Comparison of ENCODE assay signal across 8 cellular contexts in the genomic region with DNA sequence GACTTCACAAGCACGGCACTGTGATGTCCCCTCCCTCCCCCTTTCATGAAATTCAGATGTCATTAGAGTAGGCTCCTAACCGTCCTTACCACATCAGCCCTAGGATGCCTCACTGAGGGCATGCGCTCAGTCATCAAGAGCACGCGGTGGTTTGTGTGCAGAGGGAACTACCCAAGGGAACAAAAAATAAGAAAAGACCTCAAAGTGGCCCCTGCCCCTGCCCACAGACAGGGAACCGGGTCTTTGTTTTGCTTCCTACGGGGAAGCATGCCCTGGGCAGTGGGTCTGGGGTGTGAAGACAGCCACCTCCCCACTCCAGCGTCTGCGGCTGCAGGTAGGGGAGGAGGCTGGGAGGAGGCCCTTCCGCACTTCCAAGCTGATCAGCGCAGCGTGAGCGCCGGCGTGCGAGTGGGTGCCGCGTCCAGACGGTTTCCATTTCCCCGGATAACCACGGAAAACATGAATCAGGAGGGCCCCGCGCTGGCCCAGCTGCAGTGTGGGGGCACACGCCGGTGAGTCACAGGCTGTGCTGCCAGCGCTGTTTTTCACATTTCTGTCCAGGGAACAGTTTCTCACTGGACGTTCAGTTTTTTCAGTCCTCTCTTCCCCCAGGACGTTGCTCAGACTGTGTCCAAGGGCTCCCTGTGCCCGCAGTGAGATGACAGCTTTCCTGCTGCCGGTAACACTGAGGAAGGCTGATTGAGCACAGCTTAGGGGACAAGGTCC.
A peak's percentile ranks its signal among the peaks of the same experiment; 100 is the strongest.
DNase-seq lines count a peak whose midpoint lies in the region; ATAC-seq, FAIRE-seq and TF ChIP-seq lines count a peak whose summit lies in the region.

No MANE protein-coding gene starts in this region.

- no peaks in the 10 kb centered on the region for H3K9me3 ChIP-seq in right atrium auricular region
- H3K9me3 ChIP-seq in CD4-positive, alpha-beta T cell (ENCODE audit: control insufficient read depth, low read length), result no peaks in the 10 kb centered on the region

- H3K27ac ChIP-seq in right atrium auricular region (peak overlapping the region; percentile 74 to 79), caudate nucleus (ENCODE audit: low read depth, low read length) (no peak overlapping the region)
- H3K27ac ChIP-seq in CD4-positive, alpha-beta T cell (ENCODE audit: low read depth, low read length), result no peak overlapping the region

- no peak overlapping the region for H3K4me3 Mint-ChIP-seq in activated CD8-positive, alpha-beta memory T cell treated with anti-CD3 and anti-CD28 coated beads, Interleukin-2, amount 10 ng/mL, durations not matched to agents 7 days and 5 days
- H3K4me3 Mint-ChIP-seq in CD4-positive, alpha-beta T cell, result no peak overlapping the region

- POLR2A ChIA-PET in CD4-positive, alpha-beta T cell (lab: Charles Lee), result no interaction called here

- H3K36me3 ChIP-seq in right atrium auricular region, result no peaks in the 10 kb centered on the region

- H3K4me3 ChIP-seq in GM12865 (ENCODE audit: low read depth, low read length) (no peak overlapping the region), right atrium auricular region (no peak overlapping the region)

- H3K27ac Mint-ChIP-seq in activated CD8-positive, alpha-beta memory T cell treated with anti-CD3 and anti-CD28 coated beads, Interleukin-2, amount 10 ng/mL, durations not matched to agents 7 days and 5 days, result no peak overlapping the region
- no peak overlapping the region for H3K27ac Mint-ChIP-seq in CD4-positive, alpha-beta T cell

- no peaks in the 10 kb centered on the region for H3K36me3 Mint-ChIP-seq in activated CD8-positive, alpha-beta memory T cell treated with anti-CD3 and anti-CD28 coated beads, Interleukin-2, amount 10 ng/mL, durations not matched to agents 7 days and 5 days
- H3K36me3 Mint-ChIP-seq in CD4-positive, alpha-beta T cell (ENCODE audit: low read depth), result no peaks in the 10 kb centered on the region

- no peaks in the 10 kb centered on the region for H3K27me3 ChIP-seq in right atrium auricular region
- no peaks in the 10 kb centered on the region for H3K27me3 ChIP-seq in CD4-positive, alpha-beta T cell (ENCODE audit: control insufficient read depth, insufficient read depth, low read length)

- peaks cover 34% of the 10 kb centered on the region for H3K4me1 Mint-ChIP-seq in activated CD8-positive, alpha-beta memory T cell treated with anti-CD3 and anti-CD28 coated beads, Interleukin-2, amount 10 ng/mL, durations not matched to agents 7 days and 5 days
- H3K4me1 Mint-ChIP-seq in CD4-positive, alpha-beta T cell (ENCODE audit: low read depth), result no peaks in the 10 kb centered on the region

- intact Hi-C loops in CD4-positive, alpha-beta T cell (cut with DNase I, micrococcal nuclease), result no loop called here

- H3K4me1 ChIP-seq in right atrium auricular region, result peaks cover 0 to 21% of the 10 kb centered on the region in 2 donors

- CTCF ChIA-PET in activated CD8-positive, alpha-beta memory T cell treated with anti-CD3 and anti-CD28 coated beads, Interleukin-2, amount 10 ng/mL, durations not matched to agents 7 days and 5 days (lab: Charles Lee), result interaction anchor here (0.7 to 1.8 kb wide), 3 partner anchors 10 to 416 kb away, joined by 3 to 6 read pairs (median 4); no protein-coding TSS in a partner anchor
- CTCF ChIA-PET in CD4-positive, alpha-beta T cell (lab: Charles Lee), result no interaction called here

- H3K27me3 Mint-ChIP-seq in activated CD8-positive, alpha-beta memory T cell treated with anti-CD3 and anti-CD28 coated beads, Interleukin-2, amount 10 ng/mL, durations not matched to agents 7 days and 5 days, result no peaks in the 10 kb centered on the region
- no peaks in the 10 kb centered on the region for H3K27me3 Mint-ChIP-seq in CD4-positive, alpha-beta T cell

- peak; percentile 61 for ATAC-seq in activated CD8-positive, alpha-beta memory T cell treated with anti-CD3 and anti-CD28 coated beads, Interleukin-2, amount 10 ng/mL, durations not matched to agents 7 days and 5 days
- no peak for ATAC-seq in CD4-positive, alpha-beta T cell (ENCODE audit: poor library complexity)
- ATAC-seq in GM21423 (IDR thresholded peaks at IDR 0.05; ENCODE audit: unreplicated experiment), result no peak

- TF ChIP-seq CTCF in GM12865 (IDR thresholded peaks at IDR 0.05; ENCODE audit: insufficient read depth, low read depth, low read length, missing control alignments) (no peak), right atrium auricular region (IDR thresholded peaks at IDR 0.05) (no peak), D721Med (IDR thresholded peaks at IDR 0.05; ENCODE audit: insufficient read depth, missing control alignments) (no peak)
- no peak for TF ChIP-seq CTCF in CD4-positive, alpha-beta T cell (IDR thresholded peaks at IDR 0.05)

- peak; percentile 15 for DNase-seq in GM12865 (ENCODE audit: low read depth)
- peak; percentile 63 for DNase-seq in activated CD8-positive, alpha-beta memory T cell treated with anti-CD3 and anti-CD28 coated beads, Interleukin-2, amount 10 ng/mL, durations not matched to agents 7 days and 5 days
- DNase-seq in right atrium auricular region (ENCODE audit: low spot score), result peak; percentile 81
- DNase-seq in stimulated activated CD4-positive, alpha-beta T cell treated with anti-CD3 and anti-CD28 coated beads, TNF-alpha, amount 100 ng/mL, for 4 hours (ENCODE audit: low read depth in 3 of 3), result peak in 2 of 3 experiments; percentile 18 to 22
- DNase-seq in CD4-positive, alpha-beta T cell, result no peak
- DNase-seq in D721Med (ENCODE audit: insufficient read length, low spot score), result no peak
- no peak for DNase-seq in caudate nucleus (lab: John Stamatoyannopoulos, UW)

- no peaks in the 10 kb centered on the region for H3K9me3 Mint-ChIP-seq in activated CD8-positive, alpha-beta memory T cell treated with anti-CD3 and anti-CD28 coated beads, Interleukin-2, amount 10 ng/mL, durations not matched to agents 7 days and 5 days (ENCODE audit: low read depth)
- no peaks in the 10 kb centered on the region for H3K9me3 Mint-ChIP-seq in CD4-positive, alpha-beta T cell

- no peak for FAIRE-seq in D721Med (lab: Jason Lieb, UNC)

Comparison
In these comparisons a context has a peak if more than half of its experiments do, and no peak if none do; other contexts are left out.
1. DNase-seq: peak in GM12865 (single experiment), activated CD8-positive, alpha-beta memory T cell treated with anti-CD3 and anti-CD28 coated beads, Interleukin-2, amount 10 ng/mL, durations not matched to agents 7 days and 5 days (single experiment), right atrium auricular region (single experiment) and stimulated activated CD4-positive, alpha-beta T cell treated with anti-CD3 and anti-CD28 coated beads, TNF-alpha, amount 100 ng/mL, for 4 hours (2 of 3); none in CD4-positive, alpha-beta T cell (0 of 10), D721Med (single experiment) and caudate nucleus (0 of 61).
2. H3K27ac ChIP-seq: peak in right atrium auricular region (2 of 2); none in CD4-positive, alpha-beta T cell (single experiment) and caudate nucleus (single experiment).